ENCODE assay signal across 21 cellular contexts in genomic region chr2:99637157-99637697, GRCh38.
DNase-seq lines count a peak whose midpoint lies in the region; ATAC-seq, FAIRE-seq and TF ChIP-seq lines count a peak whose summit lies in the region.
"Had no signal": no experiment of that assay in that cellular context is flagged by ENCODE, and none has a peak within 500 bp of the region (broad histone marks: within the 10 kb centered on the region; RNA-seq: fewer than 3 reads in every experiment).

No MANE protein-coding gene starts in this region.

- peak; percentile 40; the same call in 1 of the 2 replicates for TF ChIP-seq POLR2A in Raji (IDR thresholded peaks at IDR 0.05; ENCODE audit: insufficient read depth, low read depth, low read length)
- no peak for TF ChIP-seq POLR2A in GM12892 (IDR thresholded peaks at IDR 0.05; ENCODE audit: low read depth, low read length)

- H3K4me2 ChIP-seq in MM.1S (ENCODE audit: low read depth, low read length) = no peak overlapping the region
- H3K4me2 ChIP-seq: hepatocyte had no signal

- no peak for FAIRE-seq in GM12892 (lab: Jason Lieb, UNC)
- FAIRE-seq: G401.6 had no signal

- no peaks in the 10 kb centered on the region for H4K20me1 ChIP-seq in MM.1S (ENCODE audit: insufficient read depth, low read length)

- no peak overlapping the region for H3K9ac ChIP-seq in MM.1S (ENCODE audit: low read length)

- no peaks in the 10 kb centered on the region for H3K27me3 ChIP-seq in right atrium auricular region
- no peaks in the 10 kb centered on the region for H3K27me3 ChIP-seq in tibial artery
- no peaks in the 10 kb centered on the region for H3K27me3 ChIP-seq in MM.1S (replicated peaks; ENCODE audit: insufficient read depth, low read length)
- H3K27me3 ChIP-seq: hepatocyte, left lung, vagina had no signal

- H3K9me3 ChIP-seq in right atrium auricular region (no peaks in the 10 kb centered on the region), tibial artery (no peaks in the 10 kb centered on the region), MM.1S (replicated peaks; ENCODE audit: insufficient read depth, low read length) (no peaks in the 10 kb centered on the region)
- H3K9me3 ChIP-seq: left lung, mucosa of descending colon, vagina had no signal

- H3K4me1 Mint-ChIP-seq in naive B cell = peaks cover 57 to 89% (median 81%) of the 10 kb centered on the region in 3 donors
- peaks cover 23% of the 10 kb centered on the region for H3K4me1 Mint-ChIP-seq in osteocyte (ENCODE audit: unreplicated experiment)

- DNase-seq in right atrium auricular region (ENCODE audit: low spot score) (no peak), Right ventricle myocardium superior (no peak), naive B cell (peak; percentile 44), tibial artery (no peak), osteocyte (ENCODE audit: extremely low spot score, unreplicated experiment) (no peak), GM12892 (ENCODE audit: insufficient read length) (no peak), MM.1S (no peak)
- DNase-seq: activated CD8-positive, alpha-beta T cell treated with anti-CD3 and anti-CD28 coated beads for 36 hours; activated naive CD4-positive, alpha-beta T cell treated with Interleukin-2 at 50 U/mL for 16 hours; activated T-cell treated with anti-CD3 and anti-CD28 coated beads, Interleukin-2, amount 50 U/mL, for 24 hours; immature natural killer cell; NCI-H2107; NCI-H526; RPMI8226; T-helper 9 cell had no signal

- H3K36me3 Mint-ChIP-seq in naive B cell = peaks cover 8 to 14% of the 10 kb centered on the region in 2 donors
- peaks cover 27% of the 10 kb centered on the region for H3K36me3 Mint-ChIP-seq in osteocyte (ENCODE audit: unreplicated experiment)
- H3K36me3 Mint-ChIP-seq: immature natural killer cell had no signal

- TF ChIP-seq CTCF in right atrium auricular region (IDR thresholded peaks at IDR 0.05) = no peak
- TF ChIP-seq CTCF in tibial artery (IDR thresholded peaks at IDR 0.05) = no peak
- no peak for TF ChIP-seq CTCF in osteocyte (IDR thresholded peaks at IDR 0.05)
- no peak for TF ChIP-seq CTCF in MM.1S (IDR thresholded peaks at IDR 0.05; ENCODE audit: low read length)

- H3K4me3 Mint-ChIP-seq in naive B cell = peak overlapping the region in 7 of 8 donors; percentile 19 to 80 (median 68)
- H3K4me3 Mint-ChIP-seq in osteocyte (ENCODE audit: unreplicated experiment) = no peak overlapping the region
- H3K4me3 Mint-ChIP-seq: activated CD8-positive, alpha-beta T cell treated with anti-CD3 and anti-CD28 coated beads for 36 hours; activated T-cell treated with anti-CD3 and anti-CD28 coated beads, Interleukin-2, amount 50 U/mL, for 24 hours; immature natural killer cell had no signal

- H3K27ac Mint-ChIP-seq in naive B cell (peak overlapping the region; percentile 54 to 97 (median 86)), osteocyte (ENCODE audit: unreplicated experiment) (no peak overlapping the region)
- H3K27ac Mint-ChIP-seq: activated CD8-positive, alpha-beta T cell treated with anti-CD3 and anti-CD28 coated beads for 36 hours; activated T-cell treated with anti-CD3 and anti-CD28 coated beads, Interleukin-2, amount 50 U/mL, for 24 hours; immature natural killer cell had no signal

- H2AFZ ChIP-seq in MM.1S (ENCODE audit: low read length) = no peak overlapping the region
- H2AFZ ChIP-seq: hepatocyte had no signal

- no peak for ATAC-seq in Right ventricle myocardium superior (ENCODE audit: poor library complexity)
- ATAC-seq in naive B cell (ENCODE audit: low read depth in 2 of 2) = peak; percentile 42 to 50
- ATAC-seq: activated CD8-positive, alpha-beta T cell treated with anti-CD3 and anti-CD28 coated beads for 36 hours had no signal

- H3K4me3 ChIP-seq in right atrium auricular region = no peak overlapping the region
- no peak overlapping the region for H3K4me3 ChIP-seq in tibial artery
- no peak overlapping the region for H3K4me3 ChIP-seq in MM.1S (ENCODE audit: low read length)
- H3K4me3 ChIP-seq: hepatocyte, left lung, mucosa of descending colon had no signal

- H3K27me3 Mint-ChIP-seq in naive B cell = no peaks in the 10 kb centered on the region
- no peaks in the 10 kb centered on the region for H3K27me3 Mint-ChIP-seq in osteocyte (ENCODE audit: unreplicated experiment)
- H3K27me3 Mint-ChIP-seq: activated CD8-positive, alpha-beta T cell treated with anti-CD3 and anti-CD28 coated beads for 36 hours; activated T-cell treated with anti-CD3 and anti-CD28 coated beads, Interleukin-2, amount 50 U/mL, for 24 hours had no signal

- intact Hi-C loops in Right ventricle myocardium superior (cut with DNase I) (no loop called here), tibial artery (cut with DNase I; ENCODE audit: low total_unique reads) (no loop called here)

- H3K9me3 Mint-ChIP-seq in naive B cell (peaks cover 0 to 14% (median 2%) of the 10 kb centered on the region in 7 donors), osteocyte (ENCODE audit: unreplicated experiment) (no peaks in the 10 kb centered on the region)
- H3K9me3 Mint-ChIP-seq: activated T-cell treated with anti-CD3 and anti-CD28 coated beads, Interleukin-2, amount 50 U/mL, for 24 hours; immature natural killer cell had no signal

- H3K4me1 ChIP-seq in right atrium auricular region (peaks cover 0 to 35% of the 10 kb centered on the region in 2 donors), tibial artery (peaks cover 0 to 36% (median 21%) of the 10 kb centered on the region in 4 donors), MM.1S (ENCODE audit: low read length) (no peaks in the 10 kb centered on the region)

- no peaks in the 10 kb centered on the region for H3K9me2 ChIP-seq in MM.1S (replicated peaks; ENCODE audit: insufficient read depth, low read length)

- H3K27ac ChIP-seq in right atrium auricular region (peak overlapping the region; percentile 76), tibial artery (peak overlapping the region; percentile 67 to 74), MM.1S (ENCODE audit: low read length) (no peak overlapping the region)
- H3K27ac ChIP-seq: hepatocyte, left lung had no signal

- H3F3A ChIP-seq in MM.1S (ENCODE audit: insufficient read depth, low read length) = no peaks in the 10 kb centered on the region

- H3K36me3 ChIP-seq in right atrium auricular region (no peaks in the 10 kb centered on the region), tibial artery (no peaks in the 10 kb centered on the region), MM.1S (replicated peaks; ENCODE audit: insufficient read depth, low read length) (no peaks in the 10 kb centered on the region)
- H3K36me3 ChIP-seq: left lung, vagina had no signal

- no peaks in the 10 kb centered on the region for H3K79me2 ChIP-seq in MM.1S (ENCODE audit: low read length)
- H3K79me2 ChIP-seq: hepatocyte had no signal
